Comparison of ENCODE assay signal across 13 cellular contexts in genomic region chr11:68041617-68042218, GRCh38. TPM values are rescaled to one million over a fixed set of nuclear protein-coding genes. Genes with fewer than 3 reads are reported as not detected.
A peak's percentile ranks its signal among the peaks of the same experiment; 100 is the strongest.
DNase-seq lines count a peak whose midpoint lies in the region; ATAC-seq and TF ChIP-seq lines count a peak whose summit lies in the region.
"Had no signal": no experiment of that assay in that cellular context is flagged by ENCODE, and none has a peak within 500 bp of the region (broad histone marks: within the 10 kb centered on the region; RNA-seq: fewer than 3 reads in every experiment).

No MANE protein-coding gene starts in this region.

- intact Hi-C loops in heart right ventricle (cut with DNase I), result no loop called here
- intact Hi-C loops in activated T-helper 2 cell treated with anti-CD3 and anti-CD28 coated beads, Interferon-gamma antibody, Interleukin-2, Interleukin-4, amounts not matched to agents 10 μg/mL and 5 μg/mL and 100 μg/mL, durations not matched to agents 14 hours and 24 hours and 36 hours (cut with micrococcal nuclease), result no loop called here
- intact Hi-C loops in gastrocnemius medialis (cut with DNase I; ENCODE audit: low total_unique reads), result no loop called here

- in situ Hi-C loops in gastrocnemius medialis (cut with MboI; ENCODE audit: low sequenced_read_pairs in 4 of 4), result no loop called here

- H3K4me3 ChIP-seq in cardiac muscle cell, result no peak overlapping the region
- H3K4me3 ChIP-seq in heart right ventricle, result no peak overlapping the region
- no peak overlapping the region for H3K4me3 ChIP-seq in gastrocnemius medialis

- H3K36me3 ChIP-seq in cardiac muscle cell (no peaks in the 10 kb centered on the region), heart right ventricle (peaks cover 0 to 56% (median 0%) of the 10 kb centered on the region in 9 donors), gastrocnemius medialis (no peaks in the 10 kb centered on the region)

- no peaks in the 10 kb centered on the region for H3K9me3 Mint-ChIP-seq in activated T-helper 2 cell treated with anti-CD3 and anti-CD28 coated beads, Interferon-gamma antibody, Interleukin-2, Interleukin-4, amounts not matched to agents 10 μg/mL and 5 μg/mL and 100 μg/mL, durations not matched to agents 14 hours and 24 hours and 36 hours
- H3K9me3 Mint-ChIP-seq in natural killer cell treated with Interleukin-12 subunit alpha and Interleukin-12 subunit beta and Interleukin-15 and Interleukin-18, amount 100 ng/mL, for 72 hours, result no peaks in the 10 kb centered on the region

- H3K27ac Mint-ChIP-seq in activated T-helper 2 cell treated with anti-CD3 and anti-CD28 coated beads, Interferon-gamma antibody, Interleukin-2, Interleukin-4, amounts not matched to agents 10 μg/mL and 5 μg/mL and 100 μg/mL, durations not matched to agents 14 hours and 24 hours and 36 hours, result peak overlapping the region; percentile 29
- no peak overlapping the region for H3K27ac Mint-ChIP-seq in natural killer cell treated with Interleukin-12 subunit alpha and Interleukin-12 subunit beta and Interleukin-15 and Interleukin-18, amount 100 ng/mL, for 72 hours

- H3K27ac ChIP-seq in cardiac muscle cell (peak overlapping the region; percentile 88), heart right ventricle (peak overlapping the region in 5 of 10 donors; percentile 94 to 97 (median 94)), gastrocnemius medialis (peak overlapping the region in 1 of 4 donors; percentile 74)
- H3K27ac ChIP-seq: C4-2B had no signal

- H3K9me3 ChIP-seq in cardiac muscle cell (ENCODE audit: low read depth), result no peaks in the 10 kb centered on the region
- H3K9me3 ChIP-seq in heart right ventricle, result no peaks in the 10 kb centered on the region
- no peaks in the 10 kb centered on the region for H3K9me3 ChIP-seq in gastrocnemius medialis

- peaks cover 24% of the 10 kb centered on the region for H3K4me1 ChIP-seq in cardiac muscle cell (ENCODE audit: low read depth)
- peaks cover 19 to 50% (median 34%) of the 10 kb centered on the region in 9 donors for H3K4me1 ChIP-seq in heart right ventricle
- peaks cover 14 to 28% of the 10 kb centered on the region in 2 donors for H3K4me1 ChIP-seq in gastrocnemius medialis

- peak overlapping the region; percentile 2 for H3K4me3 Mint-ChIP-seq in activated T-helper 2 cell treated with anti-CD3 and anti-CD28 coated beads, Interferon-gamma antibody, Interleukin-2, Interleukin-4, amounts not matched to agents 10 μg/mL and 5 μg/mL and 100 μg/mL, durations not matched to agents 14 hours and 24 hours and 36 hours (ENCODE audit: low read depth)
- peak overlapping the region; percentile 42 for H3K4me3 Mint-ChIP-seq in natural killer cell treated with Interleukin-12 subunit alpha and Interleukin-12 subunit beta and Interleukin-15 and Interleukin-18, amount 100 ng/mL, for 72 hours

- TF ChIP-seq POLR2A in gastrocnemius medialis (IDR thresholded peaks at IDR 0.05), result no peak

- WGBS in heart right ventricle, 2 donors, result 85 to 90% methylated on average over 12 of the region's 12 CpGs

- H3K4me1 Mint-ChIP-seq in activated T-helper 2 cell treated with anti-CD3 and anti-CD28 coated beads, Interferon-gamma antibody, Interleukin-2, Interleukin-4, amounts not matched to agents 10 μg/mL and 5 μg/mL and 100 μg/mL, durations not matched to agents 14 hours and 24 hours and 36 hours (ENCODE audit: low read depth), result peaks cover 10% of the 10 kb centered on the region
- peaks cover 16 to 26% of the 10 kb centered on the region in 2 donors for H3K4me1 Mint-ChIP-seq in natural killer cell treated with Interleukin-12 subunit alpha and Interleukin-12 subunit beta and Interleukin-15 and Interleukin-18, amount 100 ng/mL, for 72 hours (ENCODE audit: low read depth in 2 of 2)

- no peaks in the 10 kb centered on the region for H3K27me3 Mint-ChIP-seq in activated T-helper 2 cell treated with anti-CD3 and anti-CD28 coated beads, Interferon-gamma antibody, Interleukin-2, Interleukin-4, amounts not matched to agents 10 μg/mL and 5 μg/mL and 100 μg/mL, durations not matched to agents 14 hours and 24 hours and 36 hours (ENCODE audit: low read depth)
- H3K27me3 Mint-ChIP-seq in natural killer cell treated with Interleukin-12 subunit alpha and Interleukin-12 subunit beta and Interleukin-15 and Interleukin-18, amount 100 ng/mL, for 72 hours, result no peaks in the 10 kb centered on the region

- H3K27me3 ChIP-seq in cardiac muscle cell (no peaks in the 10 kb centered on the region), heart right ventricle (no peaks in the 10 kb centered on the region), gastrocnemius medialis (no peaks in the 10 kb centered on the region)

- H3K36me3 Mint-ChIP-seq in activated T-helper 2 cell treated with anti-CD3 and anti-CD28 coated beads, Interferon-gamma antibody, Interleukin-2, Interleukin-4, amounts not matched to agents 10 μg/mL and 5 μg/mL and 100 μg/mL, durations not matched to agents 14 hours and 24 hours and 36 hours (ENCODE audit: low read depth), result peaks cover 24% of the 10 kb centered on the region
- H3K36me3 Mint-ChIP-seq in natural killer cell treated with Interleukin-12 subunit alpha and Interleukin-12 subunit beta and Interleukin-15 and Interleukin-18, amount 100 ng/mL, for 72 hours, result no peaks in the 10 kb centered on the region

- TF ChIP-seq CTCF in cardiac muscle cell (IDR thresholded peaks at IDR 0.05; ENCODE audit: low read depth, low read length) (no peak), heart right ventricle (IDR thresholded peaks at IDR 0.05) (no peak), gastrocnemius medialis (IDR thresholded peaks at IDR 0.05 in 4 of 5, conservative IDR thresholded peaks at IDR 0.05 in 1 of 5) (no peak), GM10266 (IDR thresholded peaks at IDR 0.05; ENCODE audit: control insufficient read depth, insufficient read depth, low read depth, missing control alignments) (no peak)

- ATAC-seq in heart right ventricle, result no peak
- ATAC-seq in natural killer cell treated with Interleukin-12 subunit alpha and Interleukin-12 subunit beta and Interleukin-15 and Interleukin-18, amount 100 ng/mL, for 72 hours, result no peak
- no peak for ATAC-seq in gastrocnemius medialis

- DNase-seq in cardiac muscle cell (ENCODE audit: low read depth in 1 of 2, low spot score in 1 of 2), result no peak
- no peak for DNase-seq in heart right ventricle
- DNase-seq in activated T-helper 2 cell treated with anti-CD3 and anti-CD28 coated beads, Interferon-gamma antibody, Interleukin-2, Interleukin-4, amounts not matched to agents 10 μg/mL and 5 μg/mL and 100 μg/mL, durations not matched to agents 14 hours and 24 hours and 36 hours (ENCODE audit: low spot score), result no peak
- DNase-seq in natural killer cell treated with Interleukin-12 subunit alpha and Interleukin-12 subunit beta and Interleukin-15 and Interleukin-18, amount 100 ng/mL, for 72 hours (ENCODE audit: low spot score), result no peak
- no peak for DNase-seq in gastrocnemius medialis
- DNase-seq in NCI-H187 treated with DMSO at 0.1 percent for 48 hours (lab: John Stamatoyannopoulos, UW), result no peak
- no peak for DNase-seq in GM10266 (ENCODE audit: extremely low spot score)
- no peak for DNase-seq in SW 1271 (lab: John Stamatoyannopoulos, UW)
- DNase-seq: activated CD4-positive, alpha-beta T cell treated with anti-CD3 and anti-CD28 coated beads, Interleukin-2, amount 50 U/mL, for 4 hours; GOT3; NCI-H345; stimulated activated CD8-positive, alpha-beta memory T cell treated with anti-CD3 and anti-CD28 coated beads, Interleukin-4, amount 100 ng/mL, for 48 hours had no signal

RNA-seq across cellular contexts. Expression of gene TCIRG1, which starts 2.9 kb away (rescaled TPM):
- total RNA-seq in cardiac muscle cell (35.4 and 55.8 TPM in 2 replicates), heart right ventricle (10 to 100 TPM in 9 of 10 donors, 1 to 10 TPM in 1; 7.9 to 44.8 (median 14.6) TPM), gastrocnemius medialis (10 to 100 TPM; 13.4 to 24.5 (median 14.1) TPM)
- polyA plus RNA-seq in cardiac muscle cell (19.4 and 47.5 TPM in 2 replicates), heart right ventricle (10 to 100 TPM; 41.9 to 91.4 TPM)
- total RNA-seq in activated T-helper 2 cell treated with anti-CD3 and anti-CD28 coated beads, Interferon-gamma antibody, Interleukin-2, Interleukin-4, amounts not matched to agents 10 μg/mL and 5 μg/mL and 100 μg/mL, durations not matched to agents 14 hours and 24 hours and 36 hours, result 148 and 154 TPM in 2 replicates
- total RNA-seq in natural killer cell treated with Interleukin-12 subunit alpha and Interleukin-12 subunit beta and Interleukin-15 and Interleukin-18, amount 100 ng/mL, for 72 hours, result 100 to 1,000 TPM; 354 to 380 TPM

RNA-seq across cellular contexts. Expression of gene NDUFS8, which starts 11.2 kb away (rescaled TPM):
- total RNA-seq in cardiac muscle cell (330 and 471 TPM in 2 replicates), heart right ventricle (100 to 1,000 TPM; 330 to 492 (median 421) TPM), gastrocnemius medialis (100 to 1,000 TPM; 242 to 432 (median 307) TPM)
- polyA plus RNA-seq in cardiac muscle cell (473 and 540 TPM in 2 replicates), heart right ventricle (100 to 1,000 TPM; 496 to 774 TPM)
- 125 and 139 TPM in 2 replicates for total RNA-seq in activated T-helper 2 cell treated with anti-CD3 and anti-CD28 coated beads, Interferon-gamma antibody, Interleukin-2, Interleukin-4, amounts not matched to agents 10 μg/mL and 5 μg/mL and 100 μg/mL, durations not matched to agents 14 hours and 24 hours and 36 hours
- 100 to 1,000 TPM; 124 to 143 TPM for total RNA-seq in natural killer cell treated with Interleukin-12 subunit alpha and Interleukin-12 subunit beta and Interleukin-15 and Interleukin-18, amount 100 ng/mL, for 72 hours

RNA-seq across cellular contexts. Expression of gene ALDH3B1, which starts 31.6 kb away (rescaled TPM):
- 0.45 and 1.2 TPM in 2 replicates for total RNA-seq in cardiac muscle cell
- polyA plus RNA-seq in cardiac muscle cell, result 0.55 and 0.66 TPM in 2 replicates
- 10 to 100 TPM in 1 of 10 donors, 1 to 10 TPM in 9; 3.5 to 11.0 (median 4.3) TPM for total RNA-seq in heart right ventricle
- polyA plus RNA-seq in heart right ventricle, result 1 to 10 TPM; 2.1 to 3.2 TPM
- not detected in 2 replicates for total RNA-seq in activated T-helper 2 cell treated with anti-CD3 and anti-CD28 coated beads, Interferon-gamma antibody, Interleukin-2, Interleukin-4, amounts not matched to agents 10 μg/mL and 5 μg/mL and 100 μg/mL, durations not matched to agents 14 hours and 24 hours and 36 hours
- total RNA-seq in natural killer cell treated with Interleukin-12 subunit alpha and Interleukin-12 subunit beta and Interleukin-15 and Interleukin-18, amount 100 ng/mL, for 72 hours, result under 1 TPM; 0.25 to 0.98 TPM
- 1 to 10 TPM; 2.2 to 5.1 (median 3.6) TPM for total RNA-seq in gastrocnemius medialis

RNA-seq across cellular contexts. Expression of gene UNC93B1, which starts 37.8 kb away (rescaled TPM):
- total RNA-seq in cardiac muscle cell (13.6 and 24.0 TPM in 2 replicates), heart right ventricle (10 to 100 TPM in 2 of 10 donors, 1 to 10 TPM in 8; 3.2 to 18.2 (median 6.2) TPM), gastrocnemius medialis (1 to 10 TPM; 5.4 to 8.8 (median 6.4) TPM)
- polyA plus RNA-seq in cardiac muscle cell (13.2 and 20.0 TPM in 2 replicates), heart right ventricle (1 to 10 TPM; 8.8 to 9.1 TPM)
- total RNA-seq in activated T-helper 2 cell treated with anti-CD3 and anti-CD28 coated beads, Interferon-gamma antibody, Interleukin-2, Interleukin-4, amounts not matched to agents 10 μg/mL and 5 μg/mL and 100 μg/mL, durations not matched to agents 14 hours and 24 hours and 36 hours, result 12.3 and 14.1 TPM in 2 replicates
- 10 to 100 TPM; 13.5 to 13.6 TPM for total RNA-seq in natural killer cell treated with Interleukin-12 subunit alpha and Interleukin-12 subunit beta and Interleukin-15 and Interleukin-18, amount 100 ng/mL, for 72 hours
